In genomic region chr12:124560519-124560918, GRCh38 we compare ENCODE assay signal across 1 cellular context.
TF ChIP-seq lines count a peak whose summit lies in the region.

No MANE protein-coding gene starts in this region.

TF ChIP-seq in GM23338, 12 proteins besides CTCF, POLR2A, EP300 and RAD21 (continued from another document):
- no peak for TF ChIP-seq POLR2AphosphoS5 (IDR thresholded peaks at IDR 0.05; ENCODE audit: low read depth)
- no peak for TF ChIP-seq ZNF462 (CRISPR knock-in tag; IDR thresholded peaks at IDR 0.05)
- TF ChIP-seq STAT1 (IDR thresholded peaks at IDR 0.05; ENCODE audit: unreplicated experiment): no peak
- no peak for TF ChIP-seq REST (IDR thresholded peaks at IDR 0.05; ENCODE audit: unreplicated experiment)
- no peak for TF ChIP-seq CREB1 (CRISPR knock-in tag; IDR thresholded peaks at IDR 0.05; ENCODE audit: low read depth)
- no peak for TF ChIP-seq ZNF114 (CRISPR knock-in tag; IDR thresholded peaks at IDR 0.05)
